Comparison of ENCODE assay signal across 9 cellular contexts in genomic region chr10:13382759-13383753, GRCh38. TPM values are rescaled to one million over a fixed set of nuclear protein-coding genes. Genes with fewer than 3 reads are reported as not detected.
A peak's percentile ranks its signal among the peaks of the same experiment; 100 is the strongest.
DNase-seq lines count a peak whose midpoint lies in the region; ATAC-seq and TF ChIP-seq lines count a peak whose summit lies in the region.
"Had no signal": no experiment of that assay in that cellular context is flagged by ENCODE, and none has a peak within 500 bp of the region (broad histone marks: within the 10 kb centered on the region; RNA-seq: fewer than 3 reads in every experiment).

No MANE protein-coding gene starts in this region.

- H3K9ac ChIP-seq in adipocyte (ENCODE audit: low read length) = no peak overlapping the region

- ATAC-seq in heart left ventricle (no peak), HG03025 (IDR thresholded peaks at IDR 0.05; ENCODE audit: low FRiP score, unreplicated experiment) (no peak), GM18867 (IDR thresholded peaks at IDR 0.05; ENCODE audit: unreplicated experiment) (no peak)

- H3K27ac ChIP-seq in heart left ventricle (no peak overlapping the region), right atrium auricular region (no peak overlapping the region)

- no peaks in the 10 kb centered on the region for H3K36me3 ChIP-seq in heart left ventricle
- H3K36me3 ChIP-seq in right atrium auricular region = no peaks in the 10 kb centered on the region
- H3K36me3 ChIP-seq in adipocyte (ENCODE audit: control insufficient read depth, insufficient read depth, low read length, severe bottlenecking) = no peaks in the 10 kb centered on the region

- peaks cover 0 to 51% (median 20%) of the 10 kb centered on the region in 9 donors for H3K27me3 ChIP-seq in heart left ventricle
- no peaks in the 10 kb centered on the region for H3K27me3 ChIP-seq in right atrium auricular region
- peaks cover 37% of the 10 kb centered on the region for H3K27me3 ChIP-seq in adipocyte (replicated peaks; ENCODE audit: control insufficient read depth, insufficient read depth, low read length)

- peak overlapping the region; percentile 90 for H3K4me3 Mint-ChIP-seq in type B pancreatic cell

- peaks cover 13% of the 10 kb centered on the region for H3K4me1 Mint-ChIP-seq in type B pancreatic cell (ENCODE audit: unreplicated experiment)

- H3K9me3 ChIP-seq in heart left ventricle (no peaks in the 10 kb centered on the region), right atrium auricular region (no peaks in the 10 kb centered on the region), adipocyte (ENCODE audit: control insufficient read depth, low read length) (no peaks in the 10 kb centered on the region)

- 16 to 21% (median 19%) methylated on average over 39 of the region's 39 CpGs for WGBS in heart left ventricle, 4 donors
- WGBS in lower leg skin, 2 donors = 11 to 12% methylated on average over 39 of the region's 39 CpGs

- peak overlapping the region; percentile 93 for H3K27ac Mint-ChIP-seq in type B pancreatic cell

- no peak for TF ChIP-seq CTCF in heart left ventricle (IDR thresholded peaks at IDR 0.05)
- TF ChIP-seq CTCF in right atrium auricular region (IDR thresholded peaks at IDR 0.05) = no peak
- TF ChIP-seq CTCF in lower leg skin (IDR thresholded peaks at IDR 0.05) = no peak
- no peak for TF ChIP-seq CTCF in type B pancreatic cell (conservative IDR thresholded peaks at IDR 0.05)

- DNase-seq in heart left ventricle = no peak
- DNase-seq in right atrium auricular region (ENCODE audit: low spot score) = no peak
- peak; percentile 18 for DNase-seq in adipocyte (ENCODE audit: low read depth)
- no peak for DNase-seq in lower leg skin (ENCODE audit: low spot score in 2 of 2)
- no peak for DNase-seq in type B pancreatic cell (ENCODE audit: extremely low spot score, unreplicated experiment)
- no peak for DNase-seq in stimulated activated CD4-positive, alpha-beta T cell treated with anti-CD3 and anti-CD28 coated beads, Interleukin-12 subunit alpha, Interleukin-12 subunit beta, amount 100 ng/mL, for 4 hours
- DNase-seq: GF-D8 had no signal

- no peaks in the 10 kb centered on the region for H3K36me3 Mint-ChIP-seq in type B pancreatic cell

- no peak for TF ChIP-seq POLR2A in heart left ventricle (IDR thresholded peaks at IDR 0.05)
- TF ChIP-seq POLR2A in lower leg skin (IDR thresholded peaks at IDR 0.05) = no peak

- no peaks in the 10 kb centered on the region for H3K9me3 Mint-ChIP-seq in type B pancreatic cell

- peak overlapping the region in 9 of 12 donors; percentile 5 to 47 (median 24) for H3K4me3 ChIP-seq in heart left ventricle
- peak overlapping the region in 1 of 2 donors; percentile 12 for H3K4me3 ChIP-seq in right atrium auricular region
- peak overlapping the region; percentile 33 for H3K4me3 ChIP-seq in adipocyte (ENCODE audit: low read length)
- peak overlapping the region; percentile 10 for H3K4me3 ChIP-seq in lower leg skin (ENCODE audit: low read depth, poor library complexity, severe bottlenecking)

- peaks cover 0 to 13% (median 6%) of the 10 kb centered on the region in 12 donors for H3K4me1 ChIP-seq in heart left ventricle
- H3K4me1 ChIP-seq in right atrium auricular region = peaks cover 0 to 8% of the 10 kb centered on the region in 2 donors
- H3K4me1 ChIP-seq in adipocyte (ENCODE audit: control insufficient read depth, insufficient read depth, low read length) = peaks cover 7% of the 10 kb centered on the region

- intact Hi-C loops in heart left ventricle (cut with DNase I) (no loop called here), lower leg skin (cut with DNase I; ENCODE audit: low total_unique reads) (no loop called here)

- H3K27me3 Mint-ChIP-seq in type B pancreatic cell = peaks cover 43% of the 10 kb centered on the region

RNA-seq across cellular contexts. Expression of gene SEPHS1, which starts 35.0 kb away (rescaled TPM):
- total RNA-seq in heart left ventricle = 10 to 100 TPM; 27.5 to 36.7 (median 31.1) TPM
- polyA plus RNA-seq in heart left ventricle = 10 to 100 TPM; 14.6 to 32.8 TPM
- 10 to 100 TPM; 20.7 to 22.8 TPM for total RNA-seq in right atrium auricular region
- 10 to 100 TPM; 14.4 to 35.0 (median 17.4) TPM for total RNA-seq in lower leg skin
- total RNA-seq in type B pancreatic cell (ENCODE audit: low replicate concordance) = 61.5 and 96.4 TPM in 2 replicates
